ENCODE assay signal across 16 cellular contexts in genomic region chr12:117468016-117468415, GRCh38.
"Had no signal": no experiment of that assay in that cellular context is flagged by ENCODE, and none has a peak within 500 bp of the region (broad histone marks: within the 10 kb centered on the region; RNA-seq: fewer than 3 reads in every experiment).

No MANE protein-coding gene starts in this region.

- DNase-seq: activated CD8-positive, alpha-beta memory T cell treated with anti-CD3 and anti-CD28 coated beads, Interleukin-2, amount 10 ng/mL, durations not matched to agents 7 days and 5 days; activated effector memory CD4-positive, alpha-beta T cell treated with anti-CD3 and anti-CD28 coated beads, Interleukin-2, amount 50 U/mL, for 16 hours; activated T-cell treated with anti-CD3 and anti-CD28 coated beads, Interleukin-2, amount 50 U/mL, for 24 hours; amygdala; esophagus squamous epithelium; foreskin fibroblast; glutamatergic neuron; immature natural killer cell; lower lobe of right lung; naive B cell; retina; stimulated activated CD4-positive, alpha-beta T cell treated with anti-CD3 and anti-CD28 coated beads, Interleukin-15, amount 100 ng/mL, for 24 hours; stimulated activated CD4-positive, alpha-beta T cell treated with anti-CD3 and anti-CD28 coated beads, Interleukin-4, amount 100 ng/mL, for 24 hours; stomach had no signal

- ATAC-seq: activated CD4-positive, CD25-positive, alpha-beta regulatory T cell treated with anti-CD3 and anti-CD28 coated beads, Interleukin-2, amount 50 U/mL, for 24 hours; activated CD8-positive, alpha-beta memory T cell treated with anti-CD3 and anti-CD28 coated beads, Interleukin-2, amount 10 ng/mL, durations not matched to agents 7 days and 5 days; activated naive CD4-positive, alpha-beta T cell treated with anti-CD3 and anti-CD28 coated beads, Interleukin-2, amount 50 U/mL, for 72 hours; lower lobe of right lung had no signal
